Comparison of ENCODE assay signal across 1 cellular context in genomic region chr6:34132486-34133185, GRCh38.
TF ChIP-seq lines count a peak whose summit lies in the region.

No MANE protein-coding gene starts in this region.

TF ChIP-seq in GM23338, 12 proteins besides CTCF, POLR2A, EP300 and RAD21 (continued from another document):
- TF ChIP-seq ETS1 (IDR thresholded peaks at IDR 0.05), result no peak
- no peak for TF ChIP-seq STAT1 (IDR thresholded peaks at IDR 0.05; ENCODE audit: unreplicated experiment)
- no peak for TF ChIP-seq ZNF114 (CRISPR knock-in tag; IDR thresholded peaks at IDR 0.05)
- TF ChIP-seq REST (IDR thresholded peaks at IDR 0.05; ENCODE audit: unreplicated experiment), result peak; percentile 96
TF ChIP-seq in GM23338: peak in this region for 3.
